6 cellular contexts compared by ENCODE assay signal in genomic region chr15:43574607-43575006, GRCh38. TPM values are rescaled to one million over a fixed set of nuclear protein-coding genes. Genes with fewer than 3 reads are reported as not detected.
"Had no signal": no experiment of that assay in that cellular context is flagged by ENCODE, and none has a peak within 500 bp of the region (broad histone marks: within the 10 kb centered on the region; RNA-seq: fewer than 3 reads in every experiment).

No MANE protein-coding gene starts in this region.

RNA-seq across cellular contexts. Expression of gene CKMT1B, which starts 19.2 kb away (rescaled TPM):
- total RNA-seq: activated B cell treated with CpG ODN at 0.5 μM for 24 hours; activated CD4-positive, alpha-beta memory T cell treated with anti-CD3 and anti-CD28 coated beads, Interleukin-2, amount 10 ng/mL, durations not matched to agents 7 days and 5 days; activated CD4-positive, alpha-beta T cell treated with anti-CD3 and anti-CD28 coated beads, Interleukin-2, amount 10 ng/mL, durations not matched to agents 7 days and 5 days; activated CD8-positive, alpha-beta T cell treated with anti-CD3 and anti-CD28 coated beads, Interleukin-2, amount 10 ng/mL, durations not matched to agents 7 days and 5 days; T-cell; T-helper 17 cell had no signal
